In the genomic region with DNA sequence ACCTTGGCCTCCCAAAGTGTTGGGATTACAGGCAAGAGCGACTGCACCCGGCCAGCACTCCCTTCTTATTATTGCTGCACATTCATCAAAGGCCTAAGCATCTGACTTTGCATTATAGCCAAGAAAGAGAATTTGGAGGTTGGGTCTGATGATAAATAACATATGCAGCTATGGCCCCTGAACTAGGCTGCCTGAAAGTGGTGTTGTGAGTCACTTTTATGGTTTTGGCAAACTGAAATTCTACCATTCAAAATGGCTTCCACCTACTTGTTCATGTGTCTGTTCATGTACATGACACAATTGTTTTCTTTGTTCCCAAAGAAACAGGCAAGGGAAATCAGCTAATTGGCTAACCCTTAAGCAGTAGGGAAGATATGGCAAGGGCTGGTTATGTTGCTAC, we compare ENCODE assay signal across 16 cellular contexts. TPM values are rescaled to one million over a fixed set of nuclear protein-coding genes. Genes with fewer than 3 reads are reported as not detected.
A peak's percentile ranks its signal among the peaks of the same experiment; 100 is the strongest.
DNase-seq lines count a peak whose midpoint lies in the region; ATAC-seq and TF ChIP-seq lines count a peak whose summit lies in the region.
"Had no signal": no experiment of that assay in that cellular context is flagged by ENCODE, and none has a peak within 500 bp of the region (broad histone marks: within the 10 kb centered on the region; RNA-seq: fewer than 3 reads in every experiment).

No MANE protein-coding gene starts in this region.

- H3F3A ChIP-seq in GM23248 (ENCODE audit: insufficient read depth), result peaks cover 59% of the 10 kb centered on the region

- H3K9me3 ChIP-seq in GM23248 (ENCODE audit: low read depth) (no peaks in the 10 kb centered on the region), thyroid gland (no peaks in the 10 kb centered on the region)
- H3K9me3 ChIP-seq: pancreas had no signal

- H4K20me1 ChIP-seq in GM23248 (ENCODE audit: insufficient read depth), result no peaks in the 10 kb centered on the region

- DNase-seq in AG09309 (ENCODE audit: low read depth) (peak; percentile 34), GM23248 (peak; percentile 67), SK-MEL-5 (ENCODE audit: low read depth, low spot score) (peak; percentile 10), fibroblast of pulmonary artery (ENCODE audit: low read depth) (peak; percentile 31), DMS114 treated with DMSO at 0.1 percent for 48 hours (lab: John Stamatoyannopoulos, UW; ENCODE audit: unreplicated experiment) (no peak), KBM-7 (no peak), thyroid gland (no peak)
- DNase-seq: activated CD4-positive, alpha-beta T cell treated with anti-CD3 and anti-CD28 coated beads, Interleukin-2, amount 50 U/mL, for 48 hours; activated naive CD8-positive, alpha-beta T cell treated with anti-CD3 and anti-CD28 coated beads, Interleukin-2, amount 50 U/mL, for 24 hours; DMS53; NCI-H1417 treated with DMSO at 0.1 percent for 48 hours; pancreas; stimulated activated CD4-positive, alpha-beta T cell treated with anti-CD3 and anti-CD28 coated beads, Interleukin-4, amount 100 ng/mL, for 24 hours; stimulated activated CD8-positive, alpha-beta memory T cell treated with anti-CD3 and anti-CD28 coated beads, Interleukin-4, amount 100 ng/mL, for 48 hours had no signal

- peaks cover 57% of the 10 kb centered on the region for H3K4me1 ChIP-seq in GM23248 (ENCODE audit: insufficient read depth)
- H3K4me1 ChIP-seq in thyroid gland, result no peaks in the 10 kb centered on the region
- H3K4me1 ChIP-seq: pancreas had no signal

- no peak for TF ChIP-seq POLR2A in thyroid gland (IDR thresholded peaks at IDR 0.05)

- no peaks in the 10 kb centered on the region for H3K9me2 ChIP-seq in GM23248 (ENCODE audit: insufficient read depth)

- H3K4me3 ChIP-seq in AG09309 (ENCODE audit: control insufficient read depth, low read depth, low read length) (no peak overlapping the region), GM23248 (no peak overlapping the region), fibroblast of pulmonary artery (replicated peaks; ENCODE audit: low read depth, low read length) (no peak overlapping the region), thyroid gland (replicated peaks in 1 of 3) (no peak overlapping the region)
- H3K4me3 ChIP-seq: pancreas had no signal

- TF ChIP-seq CTCF in AG09309 (IDR thresholded peaks at IDR 0.05; ENCODE audit: control insufficient read depth, insufficient read depth, low read depth, low read length, missing control alignments), result no peak
- no peak for TF ChIP-seq CTCF in fibroblast of pulmonary artery (IDR thresholded peaks at IDR 0.05; ENCODE audit: low read length, missing control alignments)
- TF ChIP-seq CTCF in thyroid gland (IDR thresholded peaks at IDR 0.05), result no peak

- in situ Hi-C loops in GM23248 (cut with MboI), result no loop called here
- in situ Hi-C loops in SK-MEL-5 (cut with HindIII; ENCODE audit: low pct_unique_long_range_greater_than_20kb, low sequenced_read_pairs), result no loop called here
- in situ Hi-C loops in KBM-7 (cut with MboI; ENCODE audit: low pct_unique_long_range_greater_than_20kb, low sequenced_read_pairs), result no loop called here

- H3K27ac ChIP-seq in GM23248, result peak overlapping the region; percentile 92
- H3K27ac ChIP-seq in thyroid gland, result no peak overlapping the region
- H3K27ac ChIP-seq: HL-60, pancreas had no signal

- 0 out of 2 replicates have a peak overlapping the region, but pooled peaks have one; percentile 20 for H2AFZ ChIP-seq in GM23248

- H3K9ac ChIP-seq in GM23248, result no peak overlapping the region

- no peaks in the 10 kb centered on the region for H3K27me3 ChIP-seq in GM23248 (replicated peaks; ENCODE audit: insufficient read depth)
- H3K27me3 ChIP-seq in thyroid gland, result no peaks in the 10 kb centered on the region
- H3K27me3 ChIP-seq: pancreas had no signal

- intact Hi-C loops in thyroid gland (cut with DNase I), result no loop called here

- no peak for ATAC-seq in GM21390 (IDR thresholded peaks at IDR 0.05; ENCODE audit: unreplicated experiment)
- ATAC-seq: activated naive CD8-positive, alpha-beta T cell treated with anti-CD3 and anti-CD28 coated beads, Interleukin-2, amount 50 U/mL, for 24 hours; pancreas had no signal

- H3K4me2 ChIP-seq in GM23248 (ENCODE audit: unreplicated experiment), result no peak overlapping the region

- WGBS in GM23248 (ENCODE audit: low coverage in 1 of 2, low lambda C conversion rate in 2 of 2, missing lambda C conversion rate in 2 of 2), 2 experiments, result 20 to 22% methylated on average over 2 of the region's 2 CpGs
- WGBS in thyroid gland, 2 donors, result 93 to 100% methylated on average over 2 of the region's 2 CpGs

- H3K79me2 ChIP-seq in GM23248 (ENCODE audit: insufficient read depth), result peaks cover 4% of the 10 kb centered on the region; the same call in 1 of the 2 replicates

- H3K36me3 ChIP-seq in GM23248 (ENCODE audit: low read depth) (no peaks in the 10 kb centered on the region), thyroid gland (no peaks in the 10 kb centered on the region)
- H3K36me3 ChIP-seq: pancreas had no signal

RNA-seq across cellular contexts. Expression of a gene that starts 25.0 kb away (rescaled TPM):
- 406 and 457 TPM in 2 replicates for total RNA-seq in GM23248 (2014; rRNA removed; shearing (Covaris generic))
- polyA plus RNA-seq in GM23248 (2016; fragmentation: Nextera tagmentation; extraction: Ambion mirVana), result 524 and 534 TPM in 2 replicates
- total RNA-seq in SK-MEL-5 (2014; rRNA removed; shearing (Covaris generic)), result 33.9 and 38.3 TPM in 2 replicates
- 17.7 and 28.1 TPM in 2 replicates for polyA plus RNA-seq in SK-MEL-5 (2015; cell fraction: cytosol; rRNA removed)
- polyA plus RNA-seq in SK-MEL-5 (2015; cell fraction: nucleus; rRNA removed), result 17.4 and 25.1 TPM in 2 replicates
- total RNA-seq in thyroid gland, result 10 to 100 TPM; 39.2 to 84.7 (median 64.0) TPM

RNA-seq across cellular contexts. Expression of a gene that starts 38.9 kb away (rescaled TPM):
- total RNA-seq in GM23248 (2014; rRNA removed; shearing (Covaris generic)), result 60.6 and 60.8 TPM in 2 replicates
- 20.1 and 21.3 TPM in 2 replicates for polyA plus RNA-seq in GM23248 (2016; fragmentation: Nextera tagmentation; extraction: Ambion mirVana)
- total RNA-seq in SK-MEL-5 (2014; rRNA removed; shearing (Covaris generic)), result 93.8 and 93.9 TPM in 2 replicates
- polyA plus RNA-seq in SK-MEL-5 (2015; cell fraction: cytosol; rRNA removed), result 40.5 and 58.4 TPM in 2 replicates
- 32.0 and 34.1 TPM in 2 replicates for polyA plus RNA-seq in SK-MEL-5 (2015; cell fraction: nucleus; rRNA removed)
- 10 to 100 TPM; 44.3 to 62.0 (median 57.1) TPM for total RNA-seq in thyroid gland

Comparison
In these comparisons a context has a peak if more than half of its experiments do, and no peak if none do; other contexts are left out.
1. DNase-seq: peak in AG09309 (single experiment), GM23248 (single experiment), SK-MEL-5 (single experiment) and fibroblast of pulmonary artery (single experiment); none in DMS114 treated with DMSO at 0.1 percent for 48 hours (single experiment), KBM-7 (single experiment) and thyroid gland (0 of 2).